ENCODE assay signal across 19 cellular contexts in genomic region chr16:85199880-85200279, GRCh38.
DNase-seq lines count a peak whose midpoint lies in the region; ATAC-seq, FAIRE-seq and TF ChIP-seq lines count a peak whose summit lies in the region.
"Had no signal": no experiment of that assay in that cellular context is flagged by ENCODE, and none has a peak within 500 bp of the region (broad histone marks: within the 10 kb centered on the region; RNA-seq: fewer than 3 reads in every experiment).

No MANE protein-coding gene starts in this region.

- WGBS in HepG2 (ENCODE audit: low lambda C conversion rate): 95% methylated on average over 7 of the region's 9 CpGs
- WGBS in right lobe of liver (ENCODE audit: insufficient coverage, low coverage, low lambda C conversion rate, missing lambda C conversion rate): 93% methylated on average over 6 of the region's 9 CpGs
- 26% methylated on average over 9 of the region's 9 CpGs for WGBS in K562 (ENCODE audit: insufficient coverage, low coverage, missing lambda C conversion rate)

- POLR2A ChIA-PET in HepG2 (lab: Yijun Ruan, JAX) (interaction anchor here (0.7 to 1.5 kb wide), 4 partner anchors 13 to 56 kb away, joined by 3 to 4 read pairs (median 4); no protein-coding TSS in a partner anchor), K562 (lab: Yijun Ruan, JAX) (interaction anchor here (0.7 to 2.8 kb wide), 4 partner anchors 10 to 1972 kb away, joined by 3 to 14 read pairs (median 4); no protein-coding TSS in a partner anchor)

- no peak overlapping the region for H3K4me3 ChIP-seq in HepG2 (replicated peaks in 1 of 3; ENCODE audit: insufficient read depth in 1 of 3, low read depth in 2 of 3, low read length in 3 of 3)
- H3K4me3 ChIP-seq in right lobe of liver: no peak overlapping the region
- H3K4me3 ChIP-seq in K562: no peak overlapping the region

- H3K27ac ChIP-seq in HepG2 (ENCODE audit: extremely low read length, insufficient read depth, low read length) (peak overlapping the region; percentile 73), right lobe of liver (peak overlapping the region in 1 of 3 donors; percentile 75), K562 (ENCODE audit: extremely low read depth, low read depth, low read length) (0 out of 3 replicates have a peak overlapping the region, but pooled peaks have one; percentile 26)

- TF ChIP-seq EP300 in HepG2 (IDR thresholded peaks at IDR 0.05; ENCODE audit: low read depth in 2 of 2, low read length in 2 of 2) (no peak), HepG2 (CRISPR knock-in tag; IDR thresholded peaks at IDR 0.05; ENCODE audit: borderline replicate concordance) (no peak), K562 (IDR thresholded peaks at IDR 0.05; ENCODE audit: low read length) (no peak)

- no peaks in the 10 kb centered on the region for H3K9me3 ChIP-seq in HepG2 (ENCODE audit: low read length)
- H3K9me3 ChIP-seq in right lobe of liver: no peaks in the 10 kb centered on the region
- no peaks in the 10 kb centered on the region for H3K9me3 ChIP-seq in K562 (replicated peaks; ENCODE audit: control insufficient read depth, insufficient read depth, low read depth, low read length)
- H3K9me3 ChIP-seq: SK-N-SH had no signal

- TF ChIP-seq POLR2A in HepG2 (IDR thresholded peaks at IDR 0.05; ENCODE audit: insufficient read depth in 1 of 2, low read depth in 2 of 2, low read length in 2 of 2) (no peak), right lobe of liver (IDR thresholded peaks at IDR 0.05) (no peak), K562 (conservative IDR thresholded peaks at IDR 0.05) (no peak)

- H2AFZ ChIP-seq in HepG2 (ENCODE audit: low read length): no peak overlapping the region
- H2AFZ ChIP-seq in K562 (ENCODE audit: low read depth, low read length): no peak overlapping the region

- H3K4me1 ChIP-seq in HepG2 (ENCODE audit: insufficient read depth, low read length): peaks cover 98% of the 10 kb centered on the region
- peaks cover 0 to 15% (median 6%) of the 10 kb centered on the region in 4 donors for H3K4me1 ChIP-seq in right lobe of liver
- peaks cover 18 to 49% of the 10 kb centered on the region in 2 experiments; a peak in 4 of 5 replicates for H3K4me1 ChIP-seq in K562 (replicated peaks in 1 of 2; ENCODE audit: control insufficient read depth in 2 of 2, insufficient read depth in 2 of 2, low read length in 2 of 2)

- no peaks in the 10 kb centered on the region for H3K9me3 Mint-ChIP-seq in mesothelial cell of epicardium
- H3K9me3 Mint-ChIP-seq: CD4-positive, alpha-beta T cell had no signal

- H3K27me3 Mint-ChIP-seq in mesothelial cell of epicardium (ENCODE audit: low read depth): no peaks in the 10 kb centered on the region

- H3K36me3 ChIP-seq in HepG2 (replicated peaks in 1 of 2; ENCODE audit: control insufficient read depth in 1 of 2, insufficient read depth in 2 of 2, low read length in 2 of 2): no peaks in the 10 kb centered on the region
- H3K36me3 ChIP-seq in right lobe of liver: no peaks in the 10 kb centered on the region
- H3K36me3 ChIP-seq in K562 (ENCODE audit: control insufficient read depth, insufficient read depth, low read length): no peaks in the 10 kb centered on the region; the same call in 1 of the 3 replicates

- H3K9me1 ChIP-seq in K562 (ENCODE audit: control insufficient read depth, insufficient read depth, low read length): peaks cover 4% of the 10 kb centered on the region

- FAIRE-seq in HepG2 (lab: Jason Lieb, UNC) (no peak), K562 (lab: Jason Lieb, UNC) (peak; percentile 23), GM19239 (lab: Jason Lieb, UNC) (no peak)
- FAIRE-seq: D721Med had no signal

- in situ Hi-C loops in HepG2 (cut with HindIII; ENCODE audit: extremely low pct_ligation_motif_present, low pct_unique_long_range_greater_than_20kb) (no loop called here), K562 (cut with MboI) (no loop called here)

- CTCF ChIA-PET in HepG2 (lab: Yijun Ruan, JAX; ENCODE audit: low intra/inter-chr PET ratio, low total read pairs) (no interaction called here), K562 (lab: Yijun Ruan, JAX; ENCODE audit: low intra/inter-chr PET ratio) (no interaction called here)

- TF ChIP-seq CTCF in HepG2 (CRISPR knock-in tag; IDR thresholded peaks at IDR 0.05) (no peak), right lobe of liver (IDR thresholded peaks at IDR 0.05) (no peak), K562 (IDR thresholded peaks at IDR 0.05 in 2 of 3, conservative IDR thresholded peaks at IDR 0.05 in 1 of 3; ENCODE audit: insufficient read depth in 2 of 3, low read depth in 1 of 3, low read length in 3 of 3) (no peak), mesothelial cell of epicardium (IDR thresholded peaks at IDR 0.05; ENCODE audit: unreplicated experiment) (no peak)

- H3K4me2 ChIP-seq in HepG2 (ENCODE audit: low read depth, low read length) (peak overlapping the region; percentile 66; the same call in 1 of the 2 replicates), K562 (ENCODE audit: insufficient read depth, low read length) (peak overlapping the region; percentile 32; the same call in 1 of the 2 replicates)
- H3K4me2 ChIP-seq: SK-N-SH had no signal

- TF ChIP-seq RAD21 in HepG2 (CRISPR knock-in tag; IDR thresholded peaks at IDR 0.05): no peak
- no peak for TF ChIP-seq RAD21 in K562 (CRISPR knock-in tag; conservative IDR thresholded peaks at IDR 0.05 in 1 of 2, IDR thresholded peaks at IDR 0.05 in 1 of 2)

- no peaks in the 10 kb centered on the region for H4K20me1 ChIP-seq in HepG2 (ENCODE audit: insufficient read depth, low read length)
- H4K20me1 ChIP-seq in K562 (replicated peaks; ENCODE audit: control insufficient read depth, insufficient read depth, low read length): peaks cover 5% of the 10 kb centered on the region; the same call in 1 of the 2 replicates

- no TSS peak for BruUV-seq in HepG2 (replicated peaks; lab: Mats Ljungman, UMichigan)
- BruUV-seq in K562 (replicated peaks; lab: Mats Ljungman, UMichigan): no TSS peak

- H3K4me1 Mint-ChIP-seq in mesothelial cell of epicardium: peaks cover 70% of the 10 kb centered on the region

- H3K27me3 ChIP-seq in HepG2 (ENCODE audit: control insufficient read depth in 1 of 2, insufficient read depth in 2 of 2, low read length in 2 of 2) (no peaks in the 10 kb centered on the region; a peak in 1 of 5 replicates), right lobe of liver (no peaks in the 10 kb centered on the region), K562 (ENCODE audit: control insufficient read depth in 2 of 2, insufficient read depth in 2 of 2, low read length in 2 of 2) (no peaks in the 10 kb centered on the region)

- H3K27ac Mint-ChIP-seq in mesothelial cell of epicardium: peak overlapping the region; percentile 64
- H3K27ac Mint-ChIP-seq: CD4-positive, alpha-beta T cell had no signal

- ATAC-seq in HepG2 (no peak), right lobe of liver (no peak), K562 (peak; percentile 44)
- ATAC-seq: PC-3 had no signal

- H3K36me3 Mint-ChIP-seq in mesothelial cell of epicardium: no peaks in the 10 kb centered on the region

- H3K79me2 ChIP-seq in HepG2 (ENCODE audit: insufficient read depth, low read length) (no peaks in the 10 kb centered on the region), K562 (ENCODE audit: control insufficient read depth, insufficient read depth, low read length) (peaks cover 11% of the 10 kb centered on the region; the same call in 1 of the 3 replicates)

- no peak for DNase-seq in HepG2 (ENCODE audit: low spot score)
- no peak for DNase-seq in right lobe of liver
- DNase-seq in K562 (ENCODE audit: extremely low read depth in 1 of 4, low spot score in 3 of 4): peak in 2 of 4 experiments; percentile 67 to 72
- no peak for DNase-seq in mesothelial cell of epicardium (ENCODE audit: low spot score in 2 of 2, unreplicated experiment in 2 of 2)
- DNase-seq in HuH-7 (ENCODE audit: low spot score): no peak
- no peak for DNase-seq in NCI-H1105 treated with DMSO at 0.1 percent for 48 hours (lab: John Stamatoyannopoulos, UW)
- no peak for DNase-seq in GM19239 (ENCODE audit: insufficient read length, low spot score)
- DNase-seq in T-helper 9 cell: no peak
- DNase-seq: AML-193; CD4-positive, alpha-beta T cell; DND-41; GF-D8; H9; KBM-7; NCI-H1092 treated with DMSO at 0.1 percent for 48 hours; NCI-H1694 treated with DMSO at 0.1 percent for 48 hours; PC-3; SK-N-SH had no signal

- no peak overlapping the region for H3K4me3 Mint-ChIP-seq in mesothelial cell of epicardium
- H3K4me3 Mint-ChIP-seq: CD4-positive, alpha-beta T cell; H9 had no signal

- intact Hi-C loops in HepG2 (cut with micrococcal nuclease; ENCODE audit: unreplicated experiment): no loop called here
- intact Hi-C loops in right lobe of liver (cut with DNase I): no loop called here
- intact Hi-C loops in K562 (cut with micrococcal nuclease): no loop called here

- H3K9ac ChIP-seq in HepG2 (ENCODE audit: insufficient read depth, low read depth, low read length) (no peak overlapping the region), K562 (ENCODE audit: insufficient read depth in 1 of 2, low read depth in 2 of 2, low read length in 2 of 2) (peak overlapping the region; percentile 15 to 82; a peak in 3 of 4 replicates)
- H3K9ac ChIP-seq: SK-N-SH had no signal

TF ChIP-seq in HepG2, 621 proteins besides CTCF, POLR2A, EP300 and RAD21 (continues in another document):
- TF ChIP-seq CBFB (CRISPR knock-in tag; IDR thresholded peaks at IDR 0.05) (no peak), BATF2 (CRISPR knock-in tag; IDR thresholded peaks at IDR 0.05) (no peak), TBL1XR1 (IDR thresholded peaks at IDR 0.05; ENCODE audit: borderline replicate concordance, low read length, partially characterized antibody) (no peak), ZNF432 (CRISPR knock-in tag; IDR thresholded peaks at IDR 0.05; ENCODE audit: borderline replicate concordance) (no peak)

TF ChIP-seq in K562, 482 proteins besides CTCF, POLR2A, EP300 and RAD21 (continues in another document):
- TF ChIP-seq CBFA2T3 (IDR thresholded peaks at IDR 0.05) (peak; percentile 80), MIER1 (IDR thresholded peaks at IDR 0.05; ENCODE audit: low read depth) (0 out of 2 replicates have a peak, but pooled peaks have one; percentile 12), ZNF79 (CRISPR knock-in tag; IDR thresholded peaks at IDR 0.05; ENCODE audit: low read depth) (no peak), CBFA2T2 (conservative IDR thresholded peaks at IDR 0.05) (peak; percentile 72), ARID1B (IDR thresholded peaks at IDR 0.05) (peak; percentile 63), MTA2 (IDR thresholded peaks at IDR 0.05; ENCODE audit: low read depth) (peak; percentile 44; the same call in 1 of the 2 replicates), HDAC1 (IDR thresholded peaks at IDR 0.05) (peak in 1 of 2 experiments; percentile 26; a peak in 1 of 4 replicates), MAX (CRISPR knock-in tag; IDR thresholded peaks at IDR 0.05) (0 out of 2 replicates have a peak, but pooled peaks have one; percentile 21), TAL1 (IDR thresholded peaks at IDR 0.05) (peak; percentile 50; the same call in 1 of the 2 replicates), POLR2AphosphoS5 (IDR thresholded peaks at IDR 0.05; ENCODE audit: control insufficient read depth, insufficient read depth, low read depth, low read length) (peak; percentile 38; the same call in 1 of the 2 replicates), SRSF3 (IDR thresholded peaks at IDR 0.05; ENCODE audit: insufficient read depth, low read length) (no peak)

Comparison
In these comparisons a context has a peak if more than half of its experiments do, and no peak if none do; other contexts are left out.
1. Of the 241 proteins assayed by ChIP-seq in both HepG2 and K562: peak only in HepG2: ZNF274; only in K562: DPF2, MAX, MEIS2, NCOR1 and POLR2AphosphoS5; in both: none; in neither: 232; mixed calls (peak in some experiments, not most) for 3.